In the genomic region with DNA sequence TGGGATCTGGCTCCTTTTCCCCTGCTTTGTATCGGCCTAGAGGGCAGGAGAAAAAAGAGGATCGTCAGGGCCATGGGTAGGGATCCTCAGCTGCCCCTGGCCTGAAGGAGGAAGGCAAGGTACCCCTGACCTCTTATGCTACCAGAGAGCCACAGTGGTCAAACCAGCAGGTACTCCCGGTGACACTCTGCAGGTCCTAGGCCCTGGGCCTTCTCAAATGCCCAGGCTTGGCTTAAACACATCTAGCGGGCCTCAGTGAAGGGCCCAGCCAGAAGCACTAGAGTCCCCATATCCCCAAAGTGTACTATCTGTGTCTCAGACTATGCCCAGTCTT, we compare ENCODE assay signal across 1 cellular context.
TF ChIP-seq lines count a peak whose summit lies in the region.

No MANE protein-coding gene starts in this region.

TF ChIP-seq in GM12878, 131 proteins besides CTCF, POLR2A, EP300 and RAD21 (continued from another document):
- TF ChIP-seq TCF3 (IDR thresholded peaks at IDR 0.05; ENCODE audit: borderline replicate concordance, insufficient read depth, low read depth, low read length) = no peak
- no peak for TF ChIP-seq NBN (IDR thresholded peaks at IDR 0.05)
- no peak for TF ChIP-seq FOXK2 (IDR thresholded peaks at IDR 0.05)
